ENCODE assay signal across 13 cellular contexts in the genomic region with DNA sequence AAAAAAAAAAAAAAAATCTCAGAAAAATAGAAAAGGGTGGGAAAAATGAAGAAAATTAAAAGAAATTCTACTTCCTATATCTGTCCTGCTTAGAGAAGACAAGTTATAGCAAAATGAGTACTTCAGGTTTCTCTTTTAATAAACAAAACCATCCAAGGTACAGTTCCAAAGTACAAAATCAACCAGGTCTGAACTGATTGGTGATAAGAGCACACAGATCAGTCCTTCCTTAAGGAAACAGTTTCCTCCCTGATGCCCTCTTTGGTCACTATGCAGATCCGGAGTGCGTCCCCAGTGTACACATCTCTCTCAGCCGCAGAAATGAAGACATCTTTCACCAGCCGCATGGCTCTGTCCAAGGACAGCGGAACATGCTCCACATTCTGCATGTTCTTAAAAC. TPM values are rescaled to one million over a fixed set of nuclear protein-coding genes. Genes with fewer than 3 reads are reported as not detected.
A peak's percentile ranks its signal among the peaks of the same experiment; 100 is the strongest.
DNase-seq lines count a peak whose midpoint lies in the region; ATAC-seq, FAIRE-seq and TF ChIP-seq lines count a peak whose summit lies in the region.
"Had no signal": no experiment of that assay in that cellular context is flagged by ENCODE, and none has a peak within 500 bp of the region (broad histone marks: within the 10 kb centered on the region; RNA-seq: fewer than 3 reads in every experiment).

No MANE protein-coding gene starts in this region.

- peak; percentile 60 for ATAC-seq in left lobe of liver
- ATAC-seq: CD8-positive, alpha-beta T cell; GM23338 had no signal

- no peak overlapping the region for H3K4me3 ChIP-seq in HEK293 (ENCODE audit: low read depth, low read length)
- no peak overlapping the region for H3K4me3 ChIP-seq in small intestine (ENCODE audit: low read depth in 1 of 2, low read length in 2 of 2)
- H3K4me3 ChIP-seq: GM23338 had no signal

- H3K27ac ChIP-seq in HEK293 (ENCODE audit: extremely low read depth, low read depth, low read length) (no peak overlapping the region), small intestine (ENCODE audit: low read depth in 1 of 2, low read length in 1 of 2) (no peak overlapping the region)
- H3K27ac ChIP-seq: 22Rv1 had no signal

- no peaks in the 10 kb centered on the region for H3K27me3 ChIP-seq in small intestine (ENCODE audit: control insufficient read depth in 2 of 2, insufficient read depth in 2 of 2, low read length in 2 of 2)

- H3K36me3 ChIP-seq in HEK293 (ENCODE audit: control insufficient read depth in 2 of 2, insufficient read depth in 1 of 2, low read length in 2 of 2), result peaks cover 43 to 86% of the 10 kb centered on the region in 2 experiments
- peaks cover 18 to 22% of the 10 kb centered on the region in 2 donors for H3K36me3 ChIP-seq in small intestine (ENCODE audit: control insufficient read depth in 2 of 2, insufficient read depth in 2 of 2, low read length in 2 of 2)

- no peak for FAIRE-seq in small intestine (lab: Jason Lieb, UNC)

- no peaks in the 10 kb centered on the region for H3K9me3 ChIP-seq in HEK293 (ENCODE audit: control insufficient read depth, insufficient read depth, low read depth, low read length)
- no peaks in the 10 kb centered on the region for H3K9me3 ChIP-seq in small intestine (ENCODE audit: control insufficient read depth, low read depth)

- 41 to 77% (median 67%) methylated on average over 5 of the region's 5 CpGs for WGBS in small intestine, 3 donors

- POLR2A ChIA-PET in HEK293 (lab: Yijun Ruan, JAX), result no interaction called here

- H3K4me1 ChIP-seq in HEK293 (ENCODE audit: control insufficient read depth, insufficient read depth, low read length) (no peaks in the 10 kb centered on the region), small intestine (ENCODE audit: control insufficient read depth in 2 of 2, insufficient read depth in 1 of 2, low read depth in 1 of 2, low read length in 1 of 2) (no peaks in the 10 kb centered on the region)

- DNase-seq in NCI-H82 (lab: John Stamatoyannopoulos, UW) (peak; percentile 8), NCI-H82 treated with DMSO at 0.1 percent for 48 hours (lab: John Stamatoyannopoulos, UW; ENCODE audit: unreplicated experiment) (no peak), left lobe of liver (ENCODE audit: low spot score) (no peak), small intestine (peak; percentile 89), epidermal melanocyte (ENCODE audit: insufficient read length, low spot score) (no peak), NCI-H1092 (lab: John Stamatoyannopoulos, UW) (no peak)
- DNase-seq: CD8-positive, alpha-beta T cell; COR-L47; DMS53; H7 had no signal

- CTCF ChIA-PET in HEK293 (lab: Yijun Ruan, JAX), result no interaction called here

- TF ChIP-seq CTCF in HEK293 (tag by site-specific recombination; IDR thresholded peaks at IDR 0.05), result no peak

TF ChIP-seq in HEK293, 187 proteins besides CTCF, POLR2A, EP300 and RAD21:
- TF ChIP-seq, protein P1, sequence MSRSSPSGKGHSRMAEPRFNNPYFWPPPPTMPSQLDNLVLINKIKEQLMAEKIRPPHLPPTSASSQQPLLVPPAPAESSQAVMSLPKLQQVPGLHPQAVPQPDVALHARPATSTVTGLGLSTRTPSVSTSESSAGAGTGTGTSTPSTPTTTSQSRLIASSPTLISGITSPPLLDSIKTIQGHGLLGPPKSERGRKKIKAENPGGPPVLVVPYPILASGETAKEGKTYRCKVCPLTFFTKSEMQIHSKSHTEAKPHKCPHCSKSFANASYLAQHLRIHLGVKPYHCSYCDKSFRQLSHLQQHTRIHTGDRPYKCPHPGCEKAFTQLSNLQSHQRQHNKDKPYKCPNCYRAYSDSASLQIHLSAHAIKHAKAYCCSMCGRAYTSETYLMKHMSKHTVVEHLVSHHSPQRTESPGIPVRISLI (tag by site-specific recombination; IDR thresholded peaks at IDR 0.05), result 0 out of 2 replicates have a peak, but pooled peaks have one; percentile 48
- no peak for TF ChIP-seq HOXC10 (CRISPR knock-in tag; IDR thresholded peaks at IDR 0.05)

RNA-seq across cellular contexts. Expression of gene PSMB1, which starts 18.1 kb away (rescaled TPM):
- total RNA-seq in left lobe of liver, result 89.8 TPM
- 100 to 1,000 TPM; 305 to 314 (median 311) TPM for polyA plus RNA-seq in small intestine

RNA-seq across cellular contexts. Expression of gene TBP, which starts 19.2 kb away (rescaled TPM):
- 6.4 TPM for total RNA-seq in left lobe of liver
- 10 to 100 TPM; 10.0 to 17.3 (median 11.9) TPM for polyA plus RNA-seq in small intestine

RNA-seq across cellular contexts. Expression of gene PDCD2, which starts 49.4 kb away (rescaled TPM):
- 22.2 TPM for total RNA-seq in left lobe of liver
- 10 to 100 TPM; 54.9 to 69.7 (median 59.3) TPM for polyA plus RNA-seq in small intestine

Comparison
In these comparisons a context has a peak if more than half of its experiments do, and no peak if none do; other contexts are left out.
1. DNase-seq: peak in NCI-H82 (single experiment) and small intestine (single experiment); none in NCI-H82 treated with DMSO at 0.1 percent for 48 hours (single experiment), left lobe of liver (single experiment), epidermal melanocyte (single experiment) and NCI-H1092 (single experiment).